In the genomic region with DNA sequence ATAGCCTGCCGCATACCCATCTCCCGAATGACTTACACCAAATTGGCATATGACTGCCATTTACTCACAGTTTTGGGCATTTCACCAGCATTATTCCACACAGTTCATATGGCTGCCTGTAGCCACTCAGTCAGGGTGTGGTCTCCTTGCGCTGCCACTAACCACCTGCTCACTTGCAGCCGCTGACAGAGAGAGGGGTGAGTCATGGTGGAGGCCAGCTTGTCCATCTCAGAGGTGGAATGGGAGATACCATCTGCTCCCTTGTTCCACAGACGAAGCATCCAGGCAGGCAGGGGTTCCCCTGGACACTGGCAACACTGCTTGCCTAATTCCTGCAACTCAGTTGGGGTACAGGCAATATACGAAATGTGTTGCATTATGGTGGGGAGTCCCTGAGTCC, we compare ENCODE assay signal across 16 cellular contexts. TPM values are rescaled to one million over a fixed set of nuclear protein-coding genes. Genes with fewer than 3 reads are reported as not detected.
A peak's percentile ranks its signal among the peaks of the same experiment; 100 is the strongest.
DNase-seq lines count a peak whose midpoint lies in the region; ATAC-seq and TF ChIP-seq lines count a peak whose summit lies in the region.
"Had no signal": no experiment of that assay in that cellular context is flagged by ENCODE, and none has a peak within 500 bp of the region (broad histone marks: within the 10 kb centered on the region; RNA-seq: fewer than 3 reads in every experiment).

No MANE protein-coding gene starts in this region.

- H3K9me3 ChIP-seq in upper lobe of right lung (no peaks in the 10 kb centered on the region), right atrium auricular region (no peaks in the 10 kb centered on the region)
- H3K9me3 ChIP-seq: body of pancreas, Peyer's patch, thyroid gland had no signal

- H3K36me3 ChIP-seq in upper lobe of right lung = no peaks in the 10 kb centered on the region
- H3K36me3 ChIP-seq in right atrium auricular region = no peaks in the 10 kb centered on the region
- H3K36me3 ChIP-seq: Peyer's patch, thyroid gland had no signal

- H3K4me1 ChIP-seq in upper lobe of right lung (peaks cover 8% of the 10 kb centered on the region), right atrium auricular region (peaks cover 0 to 2% of the 10 kb centered on the region in 2 donors)
- H3K4me1 ChIP-seq: body of pancreas, Peyer's patch, thyroid gland had no signal

- TF ChIP-seq CTCF in upper lobe of right lung (IDR thresholded peaks at IDR 0.05) (no peak), right atrium auricular region (IDR thresholded peaks at IDR 0.05) (no peak)

- DNase-seq in SHP77 (lab: John Stamatoyannopoulos, UW) (peak; percentile 9 to 44), SHP77 treated with DMSO at 0.1 percent for 48 hours (lab: John Stamatoyannopoulos, UW) (no peak), NCI-H226 (peak; percentile 85), erythroblast (lab: John Stamatoyannopoulos, UW) (peak; percentile 11 to 19), upper lobe of right lung (no peak), right atrium auricular region (ENCODE audit: low spot score) (no peak)
- DNase-seq: activated CD8-positive, alpha-beta T cell treated with anti-CD3 and anti-CD28 coated beads, Interleukin-2, amount 10 ng/mL, durations not matched to agents 7 days and 5 days; activated effector memory CD4-positive, alpha-beta T cell treated with anti-CD3 and anti-CD28 coated beads, Interleukin-2, amount 50 U/mL, for 16 hours; body of pancreas; effector CD8-positive, alpha-beta T cell; NCI-H446; thyroid gland had no signal

- H3K27me3 ChIP-seq in upper lobe of right lung (no peaks in the 10 kb centered on the region), right atrium auricular region (no peaks in the 10 kb centered on the region)
- H3K27me3 ChIP-seq: body of pancreas, Peyer's patch, thyroid gland had no signal

- H3K27ac ChIP-seq in upper lobe of right lung (no peak overlapping the region), right atrium auricular region (no peak overlapping the region)
- H3K27ac ChIP-seq: body of pancreas, Peyer's patch, thyroid gland had no signal

- intact Hi-C loops in upper lobe of right lung (cut with DNase I) = no loop called here

- H3K4me3 ChIP-seq in upper lobe of right lung (no peak overlapping the region), right atrium auricular region (no peak overlapping the region)
- H3K4me3 ChIP-seq: body of pancreas, Peyer's patch, thyroid gland had no signal

- peak; percentile 38 for ATAC-seq in upper lobe of right lung
- ATAC-seq in HG02870 (IDR thresholded peaks at IDR 0.05; ENCODE audit: unreplicated experiment) = no peak
- ATAC-seq in HG02759 (IDR thresholded peaks at IDR 0.05; ENCODE audit: unreplicated experiment) = no peak
- ATAC-seq: activated CD8-positive, alpha-beta T cell treated with anti-CD3 and anti-CD28 coated beads, Interleukin-2, amount 10 ng/mL, durations not matched to agents 7 days and 5 days; body of pancreas had no signal

- no peak for TF ChIP-seq POLR2A in erythroblast (IDR thresholded peaks at IDR 0.05; ENCODE audit: low read length)

RNA-seq across cellular contexts. Expression of gene CCRL2, which starts 15.6 kb away (rescaled TPM):
- total RNA-seq in upper lobe of right lung (28.5 TPM), right atrium auricular region (1 to 10 TPM in 1 of 2 donors, under 1 TPM in 1; 0.89 to 4.2 TPM)
- total RNA-seq: progenitor cell of endocrine pancreas had no signal

RNA-seq across cellular contexts. Expression of gene LTF, which starts 42.1 kb away (rescaled TPM):
- 14.3 TPM for total RNA-seq in upper lobe of right lung
- total RNA-seq in right atrium auricular region = 1 to 10 TPM in 1 of 2 donors, under 1 TPM in 1; 0.51 to 1.8 TPM
- total RNA-seq: activated CD8-positive, alpha-beta T cell treated with anti-CD3 and anti-CD28 coated beads, Interleukin-2, amount 10 ng/mL, durations not matched to agents 7 days and 5 days had no signal

RNA-seq across cellular contexts. Expression of gene CCR5, which starts 51.9 kb away (rescaled TPM):
- total RNA-seq in upper lobe of right lung = 8.7 TPM
- total RNA-seq in right atrium auricular region = 1 to 10 TPM in 1 of 2 donors, not detected in 1; 1.1 TPM
- total RNA-seq: progenitor cell of endocrine pancreas had no signal

Comparison
In these comparisons a context has a peak if more than half of its experiments do, and no peak if none do; other contexts are left out.
1. DNase-seq: peak in SHP77 (2 of 2), NCI-H226 (single experiment) and erythroblast (2 of 2); none in SHP77 treated with DMSO at 0.1 percent for 48 hours (single experiment), upper lobe of right lung (single experiment) and right atrium auricular region (single experiment).